In the genomic region with DNA sequence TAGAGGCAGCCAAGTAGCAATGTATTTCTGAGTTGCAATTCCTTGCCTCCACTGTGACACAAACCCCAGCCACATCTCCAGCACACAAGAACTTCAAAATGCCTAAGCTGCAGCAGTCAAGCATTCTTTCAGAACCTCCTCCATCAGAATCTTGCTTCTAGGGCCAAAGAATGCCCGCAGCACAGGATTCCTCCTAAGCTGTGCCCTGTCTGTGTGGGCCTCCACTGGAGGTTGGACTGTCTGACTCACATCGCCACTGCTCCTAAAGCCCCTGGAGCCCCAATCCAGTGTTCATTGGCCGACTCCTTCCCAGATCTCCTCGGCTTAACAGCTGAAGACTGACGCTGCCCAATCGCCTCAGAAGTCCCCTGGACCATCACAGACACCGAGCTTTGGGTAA, we compare ENCODE assay signal across 9 cellular contexts. TPM values are rescaled to one million over a fixed set of nuclear protein-coding genes. Genes with fewer than 3 reads are reported as not detected.
"Had no signal": no experiment of that assay in that cellular context is flagged by ENCODE, and none has a peak within 500 bp of the region (broad histone marks: within the 10 kb centered on the region; RNA-seq: fewer than 3 reads in every experiment).

No MANE protein-coding gene starts in this region.

- H3K9me3 ChIP-seq: HAP-1 had no signal

- H3K9me3 Mint-ChIP-seq: HFFc6 had no signal

- H3K4me3 Mint-ChIP-seq: HFFc6 had no signal

- H3K4me1 ChIP-seq: HAP-1 had no signal

- H3K27ac Mint-ChIP-seq: HFFc6 had no signal

- H3K36me3 ChIP-seq: HAP-1 had no signal

- H2AFZ ChIP-seq: GM23248 had no signal

- H3K9ac ChIP-seq: GM23248 had no signal

- ATAC-seq: HCT116, HepG2, K562 had no signal

- H3K27ac ChIP-seq: GM23248, HL-60 had no signal

- H3K4me3 ChIP-seq: GM23248, HAP-1, K562 had no signal

- DNase-seq: GM23248, GOT3, H7, HFFc6 had no signal

RNA-seq across cellular contexts. Expression of gene SERTAD4, which starts 43.2 kb away (rescaled TPM):
- total RNA-seq: HepG2, K562 had no signal
- polyA plus RNA-seq: HepG2, K562 had no signal
